Comparison of ENCODE assay signal across 8 cellular contexts in genomic region chr17:45783593-45784292, GRCh38. TPM values are rescaled to one million over a fixed set of nuclear protein-coding genes. Genes with fewer than 3 reads are reported as not detected.
DNase-seq lines count a peak whose midpoint lies in the region; ATAC-seq lines count a peak whose summit lies in the region.

No MANE protein-coding gene starts in this region.

- in situ Hi-C loops in SK-MEL-5 (cut with HindIII; ENCODE audit: low pct_unique_long_range_greater_than_20kb, low sequenced_read_pairs), result no loop called here

- H2BK5ac ChIP-seq in trophoblast cell (ENCODE audit: low read depth, low read length, poor library complexity), result no peak overlapping the region

- H3K79me2 ChIP-seq in trophoblast cell (ENCODE audit: control insufficient read depth, insufficient read depth, low read length, poor library complexity), result no peaks in the 10 kb centered on the region

- H3K79me1 ChIP-seq in trophoblast cell (ENCODE audit: low read length), result no peaks in the 10 kb centered on the region

- no peak overlapping the region for H4K91ac ChIP-seq in trophoblast cell (ENCODE audit: low read depth, low read length)

- H2BK120ac ChIP-seq in trophoblast cell (ENCODE audit: insufficient read depth, low read length, poor library complexity), result no peak overlapping the region

- no peak overlapping the region for H2AFZ ChIP-seq in trophoblast cell (ENCODE audit: insufficient read depth, low read length, poor library complexity)

- H3K27ac ChIP-seq in trophoblast cell (ENCODE audit: low read depth, low read length), result no peak overlapping the region

- no peaks in the 10 kb centered on the region for H3K9me3 ChIP-seq in trophoblast cell (ENCODE audit: insufficient read depth, low read depth, low read length)

- H4K8ac ChIP-seq in trophoblast cell (ENCODE audit: low read depth, low read length), result no peak overlapping the region

- no peak overlapping the region for H3K4ac ChIP-seq in trophoblast cell (ENCODE audit: low read depth, low read length)

- no peak overlapping the region for H2AK5ac ChIP-seq in trophoblast cell (ENCODE audit: low read length)

- H2BK12ac ChIP-seq in trophoblast cell (ENCODE audit: low read length), result no peak overlapping the region

- H3K18ac ChIP-seq in trophoblast cell (ENCODE audit: low read length), result no peak overlapping the region

- ATAC-seq in esophagus mucosa, result peak; percentile 5
- no peak for ATAC-seq in activated CD4-positive, CD25-positive, alpha-beta regulatory T cell treated with anti-CD3 and anti-CD28 coated beads, Interleukin-2, amount 50 U/mL, for 24 hours

- no peak overlapping the region for H3K23ac ChIP-seq in trophoblast cell (ENCODE audit: low read length)

- no peaks in the 10 kb centered on the region for H3K36me3 ChIP-seq in trophoblast cell (ENCODE audit: control insufficient read depth in 1 of 2, insufficient read depth in 2 of 2, low read length in 2 of 2)

- peaks cover 31% of the 10 kb centered on the region for H3K27me3 ChIP-seq in trophoblast cell (ENCODE audit: insufficient read depth, low read length)

- peak overlapping the region; percentile 81 for H3K4me2 ChIP-seq in trophoblast cell (ENCODE audit: low read length)

- H3K4me1 ChIP-seq in trophoblast cell (ENCODE audit: control insufficient read depth in 1 of 2, insufficient read depth in 2 of 2, low read length in 2 of 2), result peaks cover 10 to 19% of the 10 kb centered on the region in 2 experiments

- no peak overlapping the region for H3K9ac ChIP-seq in trophoblast cell (ENCODE audit: low read length)

- H3K4me3 ChIP-seq in trophoblast cell (ENCODE audit: low read depth, low read length), result peak overlapping the region; percentile 47

- no peak overlapping the region for H3K14ac ChIP-seq in trophoblast cell (ENCODE audit: low read length)

- peak; percentile 34 for DNase-seq in NCI-H146 (lab: John Stamatoyannopoulos, UW)
- DNase-seq in NCI-H146 treated with DMSO at 0.1 percent for 48 hours (lab: John Stamatoyannopoulos, UW; ENCODE audit: unreplicated experiment), result no peak
- DNase-seq in SK-MEL-5 (ENCODE audit: low read depth, low spot score), result peak; percentile 40
- DNase-seq in trophoblast cell, result no peak
- DNase-seq in NCI-H187 treated with DMSO at 0.1 percent for 48 hours (lab: John Stamatoyannopoulos, UW), result no peak
- DNase-seq in GM19238 (ENCODE audit: insufficient read length, low spot score), result no peak

- H4K12ac ChIP-seq in trophoblast cell (ENCODE audit: low read depth, low read length), result no peak overlapping the region

- WGBS in trophoblast cell (ENCODE audit: extremely low coverage, insufficient coverage, insufficient read length), result no CpG with 5 or more reads among the region's 64 CpGs

RNA-seq across cellular contexts. Expression of gene CRHR1, which starts 0.4 kb away (rescaled TPM):
- 0.27 and 0.48 TPM in 2 replicates for total RNA-seq in SK-MEL-5 (2014; rRNA removed; shearing (Covaris generic))
- 0.73 and 1.5 TPM in 2 replicates for polyA plus RNA-seq in SK-MEL-5 (2015; cell fraction: cytosol; rRNA removed)
- polyA plus RNA-seq in SK-MEL-5 (2015; cell fraction: nucleus; rRNA removed), result 0.33 and 1.9 TPM in 2 replicates
- total RNA-seq in esophagus mucosa, result 0.40 TPM
- polyA plus RNA-seq in trophoblast cell (2013), result 0.04 and 0.14 TPM in 2 replicates

Comparison
In these comparisons a context has a peak if more than half of its experiments do, and no peak if none do; other contexts are left out.
1. DNase-seq: peak in NCI-H146 (single experiment) and SK-MEL-5 (single experiment); none in NCI-H146 treated with DMSO at 0.1 percent for 48 hours (single experiment), trophoblast cell (0 of 2), NCI-H187 treated with DMSO at 0.1 percent for 48 hours (single experiment) and GM19238 (single experiment).